Comparison of ENCODE assay signal across 20 cellular contexts in the genomic region with DNA sequence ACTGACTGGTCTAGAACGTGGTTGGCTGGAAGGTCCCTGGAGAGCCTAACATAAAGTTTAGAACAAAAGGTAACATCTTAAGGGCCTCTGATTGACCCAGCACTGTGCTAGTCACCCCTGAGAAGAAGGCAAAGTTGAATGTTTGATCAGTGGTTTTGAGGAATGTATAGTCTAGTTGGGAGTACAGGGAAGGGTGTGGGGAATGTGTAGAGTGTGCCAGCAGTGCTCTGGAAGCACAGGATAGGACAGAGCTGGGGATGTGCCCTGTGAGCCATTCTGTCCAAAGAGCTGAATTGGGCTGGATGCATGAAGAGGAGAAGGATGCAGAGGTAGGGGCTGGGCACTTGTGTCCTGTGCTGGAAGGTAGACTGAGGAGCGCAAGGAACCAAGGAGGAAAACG. TPM values are rescaled to one million over a fixed set of nuclear protein-coding genes. Genes with fewer than 3 reads are reported as not detected.
DNase-seq lines count a peak whose midpoint lies in the region; ATAC-seq and TF ChIP-seq lines count a peak whose summit lies in the region.
"Had no signal": no experiment of that assay in that cellular context is flagged by ENCODE, and none has a peak within 500 bp of the region (broad histone marks: within the 10 kb centered on the region; RNA-seq: fewer than 3 reads in every experiment).

No MANE protein-coding gene starts in this region.

- no peaks in the 10 kb centered on the region for H3K4me1 Mint-ChIP-seq in stimulated activated memory B cell treated with anti-CD40 and anti-IgM and Interleukin-4, amounts not matched to agents 10 μg/mL and 1 μg/mL and 100 μg/mL, for 72 hours
- H3K4me1 Mint-ChIP-seq in endodermal cell: no peaks in the 10 kb centered on the region
- H3K4me1 Mint-ChIP-seq: GM23338, IgD-negative memory B cell had no signal

- TF ChIP-seq CTCF in PC-3 (conservative IDR thresholded peaks at IDR 0.05; ENCODE audit: low read depth, low read length) (no peak), endodermal cell (conservative IDR thresholded peaks at IDR 0.05) (no peak), mucosa of descending colon (IDR thresholded peaks at IDR 0.05) (no peak)

- H2AFZ ChIP-seq in PC-3 (ENCODE audit: low read length): peak overlapping the region; percentile 24; the same call in 1 of the 2 replicates
- H2AFZ ChIP-seq: GM23338 had no signal

- intact Hi-C loops in PC-3 (cut with micrococcal nuclease) (no loop called here), mucosa of descending colon (cut with DNase I, micrococcal nuclease) (no loop called here)

- H3K36me3 ChIP-seq in PC-3 (ENCODE audit: low read depth, low read length) (no peaks in the 10 kb centered on the region), endodermal cell (ENCODE audit: control insufficient read depth, insufficient read depth, low read length) (no peaks in the 10 kb centered on the region), mucosa of descending colon (ENCODE audit: low read depth) (no peaks in the 10 kb centered on the region)
- H3K36me3 ChIP-seq: BE2C had no signal

- H3K4me2 ChIP-seq in PC-3 (ENCODE audit: low read length): peak overlapping the region; percentile 17; the same call in 1 of the 2 replicates
- H3K4me2 ChIP-seq: GM23338 had no signal

- H3K4me3 Mint-ChIP-seq in stimulated activated memory B cell treated with anti-CD40 and anti-IgM and Interleukin-4, amounts not matched to agents 10 μg/mL and 1 μg/mL and 100 μg/mL, for 72 hours: no peak overlapping the region
- no peak overlapping the region for H3K4me3 Mint-ChIP-seq in endodermal cell
- H3K4me3 Mint-ChIP-seq: CD4-positive, CD25-positive, alpha-beta regulatory T cell; CD8-positive, alpha-beta memory T cell; GM23338; IgD-negative memory B cell had no signal

- H3K9me3 ChIP-seq in PC-3 (ENCODE audit: low read length) (no peaks in the 10 kb centered on the region), endodermal cell (ENCODE audit: control insufficient read depth, low read length) (no peaks in the 10 kb centered on the region), mucosa of descending colon (no peaks in the 10 kb centered on the region)
- H3K9me3 ChIP-seq: BE2C had no signal

- BruUV-seq in PC-3 (replicated peaks; lab: Mats Ljungman, UMichigan): no TSS peak

- no peaks in the 10 kb centered on the region for H3K9me3 Mint-ChIP-seq in stimulated activated memory B cell treated with anti-CD40 and anti-IgM and Interleukin-4, amounts not matched to agents 10 μg/mL and 1 μg/mL and 100 μg/mL, for 72 hours
- no peaks in the 10 kb centered on the region for H3K9me3 Mint-ChIP-seq in endodermal cell
- H3K9me3 Mint-ChIP-seq: CD8-positive, alpha-beta memory T cell; GM23338 had no signal

- no peaks in the 10 kb centered on the region for H4K20me1 ChIP-seq in PC-3 (ENCODE audit: low read length)

- H3F3A ChIP-seq in PC-3 (ENCODE audit: low read length, unreplicated experiment): no peaks in the 10 kb centered on the region

- H3K27ac ChIP-seq in PC-3 (ENCODE audit: low read length): no peak overlapping the region
- H3K27ac ChIP-seq in endodermal cell (ENCODE audit: low read depth, low read length): no peak overlapping the region
- H3K27ac ChIP-seq: HL-60 had no signal

- peaks cover 20% of the 10 kb centered on the region for H3K27me3 Mint-ChIP-seq in stimulated activated memory B cell treated with anti-CD40 and anti-IgM and Interleukin-4, amounts not matched to agents 10 μg/mL and 1 μg/mL and 100 μg/mL, for 72 hours
- H3K27me3 Mint-ChIP-seq in endodermal cell (ENCODE audit: insufficient read depth): no peaks in the 10 kb centered on the region
- H3K27me3 Mint-ChIP-seq: CD8-positive, alpha-beta memory T cell had no signal

- H3K36me3 Mint-ChIP-seq in stimulated activated memory B cell treated with anti-CD40 and anti-IgM and Interleukin-4, amounts not matched to agents 10 μg/mL and 1 μg/mL and 100 μg/mL, for 72 hours: no peaks in the 10 kb centered on the region
- H3K36me3 Mint-ChIP-seq in endodermal cell (ENCODE audit: low read depth): no peaks in the 10 kb centered on the region
- H3K36me3 Mint-ChIP-seq: CD4-positive, CD25-positive, alpha-beta regulatory T cell; CD8-positive, alpha-beta memory T cell; IgD-negative memory B cell had no signal

- POLR2A ChIA-PET in PC-3 (lab: Charles Lee; ENCODE audit: unreplicated experiment): no interaction called here

- H3K9ac ChIP-seq in PC-3 (ENCODE audit: low read length) (no peak overlapping the region), endodermal cell (ENCODE audit: extremely low read depth, low read length, poor library complexity, severe bottlenecking) (no peak overlapping the region)

- WGBS in endodermal cell (ENCODE audit: insufficient coverage in 1 of 2, insufficient read length in 1 of 2), 2 experiments: 93 to 100% methylated on average over 3 of the region's 3 CpGs

- CTCF ChIA-PET in PC-3 (lab: Charles Lee): no interaction called here

- peak; percentile 73 for DNase-seq in PC-3
- DNase-seq in kidney tubule cell (ENCODE audit: low spot score): peak; percentile 4
- DNase-seq in stimulated activated CD8-positive, alpha-beta memory T cell treated with anti-CD3 and anti-CD28 coated beads, Interleukin-4, amount 100 ng/mL, for 48 hours: no peak
- no peak for DNase-seq in endodermal cell
- no peak for DNase-seq in NCI-H2029 treated with DMSO at 0.1 percent for 48 hours (lab: John Stamatoyannopoulos, UW)
- DNase-seq in mucosa of descending colon: no peak
- DNase-seq: ACHN; BE2C; C1 segment of cervical spinal cord; CD4-positive, CD25-positive, alpha-beta regulatory T cell; CD8-positive, alpha-beta memory T cell; COR-L47; DMS 273 treated with DMSO at 0.1 percent for 48 hours; DMS53; DND-41; HCEC 1CT had no signal

- no peaks in the 10 kb centered on the region for H3K9me2 ChIP-seq in PC-3 (replicated peaks; ENCODE audit: low read length)

- no peaks in the 10 kb centered on the region for H3K79me2 ChIP-seq in PC-3 (ENCODE audit: low read length)

- no peak overlapping the region for H3K27ac Mint-ChIP-seq in stimulated activated memory B cell treated with anti-CD40 and anti-IgM and Interleukin-4, amounts not matched to agents 10 μg/mL and 1 μg/mL and 100 μg/mL, for 72 hours
- no peak overlapping the region for H3K27ac Mint-ChIP-seq in endodermal cell
- H3K27ac Mint-ChIP-seq: GM23338, IgD-negative memory B cell had no signal

- H3K4me1 ChIP-seq in PC-3 (ENCODE audit: insufficient read depth, low read length) (peaks cover 10% of the 10 kb centered on the region), endodermal cell (ENCODE audit: control insufficient read depth, insufficient read depth, low read length) (no peaks in the 10 kb centered on the region), mucosa of descending colon (ENCODE audit: low read depth) (no peaks in the 10 kb centered on the region)
- H3K4me1 ChIP-seq: BE2C had no signal

- peak; percentile 98 for ATAC-seq in PC-3
- ATAC-seq in stimulated activated memory B cell treated with anti-CD40 and anti-IgM and Interleukin-4, amounts not matched to agents 10 μg/mL and 1 μg/mL and 100 μg/mL, for 72 hours: peak; percentile 24
- ATAC-seq in mucosa of descending colon: no peak
- ATAC-seq: GM23338 had no signal

- H3K4me3 ChIP-seq in PC-3 (ENCODE audit: low read length) (no peak overlapping the region), endodermal cell (ENCODE audit: low read length) (no peak overlapping the region), mucosa of descending colon (no peak overlapping the region)
- H3K4me3 ChIP-seq: GM23338 had no signal

- no peaks in the 10 kb centered on the region for H3K27me3 ChIP-seq in PC-3 (ENCODE audit: low read length)
- H3K27me3 ChIP-seq in endodermal cell (ENCODE audit: control insufficient read depth, insufficient read depth, low read length, poor library complexity, severe bottlenecking): no peaks in the 10 kb centered on the region

RNA-seq across cellular contexts. Expression of gene DOCK10, which starts 41.0 kb away (rescaled TPM):
- total RNA-seq in PC-3 (2014; rRNA removed) (23.1 and 38.5 TPM in 2 replicates), endodermal cell (1 to 10 TPM in 1 of 2 donors, under 1 TPM in 1; 0.44 to 1.4 TPM), mucosa of descending colon (10 to 100 TPM; 13.3 to 20.6 (median 14.7) TPM)
- 1.8 TPM for polyA plus RNA-seq in endodermal cell (2013, experiment 1 of 2)
- 3.0 TPM for polyA plus RNA-seq in endodermal cell (2013, experiment 2 of 2)

Comparison
In these comparisons a context has a peak if more than half of its experiments do, and no peak if none do; other contexts are left out.
1. DNase-seq: peak in PC-3 (single experiment) and kidney tubule cell (single experiment); none in stimulated activated CD8-positive, alpha-beta memory T cell treated with anti-CD3 and anti-CD28 coated beads, Interleukin-4, amount 100 ng/mL, for 48 hours (single experiment), endodermal cell (single experiment), NCI-H2029 treated with DMSO at 0.1 percent for 48 hours (single experiment) and mucosa of descending colon (0 of 3).
2. RNA of gene DOCK10, which starts 41.0 kb away (total RNA-seq): 23.1 to 38.5 TPM in PC-3 and 13.3 to 20.6 TPM in mucosa of descending colon; 0.44 to 1.4 TPM in endodermal cell; every median in the first group is over 4 times any median in the second.